ENCODE assay signal across 9 cellular contexts in genomic region chr3:196202516-196202970, GRCh38. TPM values are rescaled to one million over a fixed set of nuclear protein-coding genes. Genes with fewer than 3 reads are reported as not detected.
DNase-seq lines count a peak whose midpoint lies in the region; ATAC-seq and TF ChIP-seq lines count a peak whose summit lies in the region.
"Had no signal": no experiment of that assay in that cellular context is flagged by ENCODE, and none has a peak within 500 bp of the region (broad histone marks: within the 10 kb centered on the region; RNA-seq: fewer than 3 reads in every experiment).

No MANE protein-coding gene starts in this region.

- CTCF ChIA-PET in activated CD8-positive, alpha-beta memory T cell treated with anti-CD3 and anti-CD28 coated beads, Interleukin-2, amount 10 ng/mL, durations not matched to agents 7 days and 5 days (lab: Charles Lee) = no interaction called here

- H3K27ac Mint-ChIP-seq in activated T-helper 1 cell treated with anti-CD3 and anti-CD28 coated beads, Interleukin-12 subunit alpha, Interleukin-12 subunit beta, Interleukin-2, Interleukin-4 antibody, amounts not matched to agents 30 ng/mL and 10 ng/mL and 1 ng/mL, durations not matched to agents 14 hours and 24 hours and 36 hours = no peak overlapping the region
- no peak overlapping the region for H3K27ac Mint-ChIP-seq in activated CD8-positive, alpha-beta memory T cell treated with anti-CD3 and anti-CD28 coated beads, Interleukin-2, amount 10 ng/mL, durations not matched to agents 7 days and 5 days
- H3K27ac Mint-ChIP-seq: endodermal cell had no signal

- H3K27me3 ChIP-seq in NT2/D1 (ENCODE audit: insufficient read depth, insufficient read length) = peaks cover 6% of the 10 kb centered on the region
- peaks cover 0 to 5% (median 0%) of the 10 kb centered on the region in 7 donors for H3K27me3 ChIP-seq in spleen (replicated peaks in 1 of 7)

- TF ChIP-seq POLR2A in spleen (IDR thresholded peaks at IDR 0.05) = no peak

- H3K9ac ChIP-seq in NT2/D1 (ENCODE audit: insufficient read length, low read depth) = peak overlapping the region; percentile 64

- H3K27ac ChIP-seq in spleen = peak overlapping the region in 4 of 8 donors; percentile 64 to 79 (median 76)

- H3K4me1 Mint-ChIP-seq in activated T-helper 1 cell treated with anti-CD3 and anti-CD28 coated beads, Interleukin-12 subunit alpha, Interleukin-12 subunit beta, Interleukin-2, Interleukin-4 antibody, amounts not matched to agents 30 ng/mL and 10 ng/mL and 1 ng/mL, durations not matched to agents 14 hours and 24 hours and 36 hours (ENCODE audit: low read depth) = no peaks in the 10 kb centered on the region
- H3K4me1 Mint-ChIP-seq in activated CD8-positive, alpha-beta memory T cell treated with anti-CD3 and anti-CD28 coated beads, Interleukin-2, amount 10 ng/mL, durations not matched to agents 7 days and 5 days = peaks cover 9% of the 10 kb centered on the region
- H3K4me1 Mint-ChIP-seq: endodermal cell had no signal

- no peak overlapping the region for H3K4me3 Mint-ChIP-seq in activated T-helper 1 cell treated with anti-CD3 and anti-CD28 coated beads, Interleukin-12 subunit alpha, Interleukin-12 subunit beta, Interleukin-2, Interleukin-4 antibody, amounts not matched to agents 30 ng/mL and 10 ng/mL and 1 ng/mL, durations not matched to agents 14 hours and 24 hours and 36 hours
- H3K4me3 Mint-ChIP-seq in activated CD8-positive, alpha-beta memory T cell treated with anti-CD3 and anti-CD28 coated beads, Interleukin-2, amount 10 ng/mL, durations not matched to agents 7 days and 5 days = no peak overlapping the region
- H3K4me3 Mint-ChIP-seq: endodermal cell had no signal

- no peaks in the 10 kb centered on the region for H3K36me3 ChIP-seq in NT2/D1 (ENCODE audit: insufficient read depth, insufficient read length, low read length)
- no peaks in the 10 kb centered on the region for H3K36me3 ChIP-seq in spleen

- no peak for TF ChIP-seq CTCF in spleen (IDR thresholded peaks at IDR 0.05 in 8 of 11, conservative IDR thresholded peaks at IDR 0.05 in 3 of 11)

- no peaks in the 10 kb centered on the region for H3K36me3 Mint-ChIP-seq in activated T-helper 1 cell treated with anti-CD3 and anti-CD28 coated beads, Interleukin-12 subunit alpha, Interleukin-12 subunit beta, Interleukin-2, Interleukin-4 antibody, amounts not matched to agents 30 ng/mL and 10 ng/mL and 1 ng/mL, durations not matched to agents 14 hours and 24 hours and 36 hours (ENCODE audit: low read depth)
- H3K36me3 Mint-ChIP-seq in activated CD8-positive, alpha-beta memory T cell treated with anti-CD3 and anti-CD28 coated beads, Interleukin-2, amount 10 ng/mL, durations not matched to agents 7 days and 5 days = no peaks in the 10 kb centered on the region

- peaks cover 7% of the 10 kb centered on the region for H3K27me3 Mint-ChIP-seq in activated T-helper 1 cell treated with anti-CD3 and anti-CD28 coated beads, Interleukin-12 subunit alpha, Interleukin-12 subunit beta, Interleukin-2, Interleukin-4 antibody, amounts not matched to agents 30 ng/mL and 10 ng/mL and 1 ng/mL, durations not matched to agents 14 hours and 24 hours and 36 hours (ENCODE audit: insufficient read depth)
- peaks cover 32% of the 10 kb centered on the region for H3K27me3 Mint-ChIP-seq in activated CD8-positive, alpha-beta memory T cell treated with anti-CD3 and anti-CD28 coated beads, Interleukin-2, amount 10 ng/mL, durations not matched to agents 7 days and 5 days

- 32 to 77% (median 55%) methylated on average over 21 of the region's 21 CpGs for WGBS in spleen, 5 donors

- DNase-seq in NT2/D1 (ENCODE audit: low read depth, low spot score) (no peak), left ventricle myocardium superior (peak; percentile 66), spleen (peak; percentile 90)
- no peak for DNase-seq in activated T-helper 1 cell treated with anti-CD3 and anti-CD28 coated beads, Interleukin-12 subunit alpha, Interleukin-12 subunit beta, Interleukin-2, Interleukin-4 antibody, amounts not matched to agents 30 ng/mL and 10 ng/mL and 1 ng/mL, durations not matched to agents 14 hours and 24 hours and 36 hours (ENCODE audit: low spot score)
- no peak for DNase-seq in stimulated activated CD4-positive, alpha-beta T cell treated with anti-CD3 and anti-CD28 coated beads, Interleukin-2, amount 100 ng/mL, for 48 hours
- no peak for DNase-seq in activated CD8-positive, alpha-beta memory T cell treated with anti-CD3 and anti-CD28 coated beads, Interleukin-2, amount 10 ng/mL, durations not matched to agents 7 days and 5 days
- DNase-seq: endodermal cell had no signal

- H3K9me3 ChIP-seq in NT2/D1 (ENCODE audit: insufficient read depth, low read length) (no peaks in the 10 kb centered on the region), spleen (no peaks in the 10 kb centered on the region)

- H3K4me1 ChIP-seq in NT2/D1 (ENCODE audit: insufficient read depth, insufficient read length) (peaks cover 11% of the 10 kb centered on the region), spleen (peaks cover 0 to 46% (median 21%) of the 10 kb centered on the region in 6 donors)

- intact Hi-C loops in left ventricle myocardium superior (cut with micrococcal nuclease) = no loop called here
- intact Hi-C loops in spleen (cut with DNase I; ENCODE audit: low total_unique reads) = no loop called here
- intact Hi-C loops in activated T-helper 1 cell treated with anti-CD3 and anti-CD28 coated beads, Interleukin-12 subunit alpha, Interleukin-12 subunit beta, Interleukin-2, Interleukin-4 antibody, amounts not matched to agents 30 ng/mL and 10 ng/mL and 1 ng/mL, durations not matched to agents 14 hours and 24 hours and 36 hours (cut with micrococcal nuclease) = loop anchor here (10.0 kb wide), 1 partner anchor 518 kb away; no protein-coding TSS in a partner anchor

- ATAC-seq in GM21619 (IDR thresholded peaks at IDR 0.05; ENCODE audit: unreplicated experiment) (peak; percentile 66), left ventricle myocardium superior (peak; percentile 70), HG03139 (IDR thresholded peaks at IDR 0.05; ENCODE audit: unreplicated experiment) (no peak)
- ATAC-seq in activated CD8-positive, alpha-beta memory T cell treated with anti-CD3 and anti-CD28 coated beads, Interleukin-2, amount 10 ng/mL, durations not matched to agents 7 days and 5 days = no peak

- no peaks in the 10 kb centered on the region for H3K9me3 Mint-ChIP-seq in activated T-helper 1 cell treated with anti-CD3 and anti-CD28 coated beads, Interleukin-12 subunit alpha, Interleukin-12 subunit beta, Interleukin-2, Interleukin-4 antibody, amounts not matched to agents 30 ng/mL and 10 ng/mL and 1 ng/mL, durations not matched to agents 14 hours and 24 hours and 36 hours
- no peaks in the 10 kb centered on the region for H3K9me3 Mint-ChIP-seq in activated CD8-positive, alpha-beta memory T cell treated with anti-CD3 and anti-CD28 coated beads, Interleukin-2, amount 10 ng/mL, durations not matched to agents 7 days and 5 days (ENCODE audit: low read depth)
- H3K9me3 Mint-ChIP-seq: endodermal cell had no signal

- H3K4me3 ChIP-seq in NT2/D1 (ENCODE audit: insufficient read length, low read depth) = no peak overlapping the region
- H3K4me3 ChIP-seq in spleen = peak overlapping the region in 1 of 8 donors; percentile 38

RNA-seq across cellular contexts. Expression of gene ZDHHC19, which starts 8.7 kb away (rescaled TPM):
- total RNA-seq in left ventricle myocardium superior (not detected), spleen (10 to 100 TPM in 3 of 7 donors, 1 to 10 TPM in 3, under 1 TPM in 1; 0.79 to 44.6 (median 7.9) TPM)
- polyA plus RNA-seq in spleen = 10 to 100 TPM in 1 of 3 donors, 1 to 10 TPM in 2; 3.2 to 15.4 (median 6.2) TPM
- total RNA-seq in activated T-helper 1 cell treated with anti-CD3 and anti-CD28 coated beads, Interleukin-12 subunit alpha, Interleukin-12 subunit beta, Interleukin-2, Interleukin-4 antibody, amounts not matched to agents 30 ng/mL and 10 ng/mL and 1 ng/mL, durations not matched to agents 14 hours and 24 hours and 36 hours = 0.36 TPM in 1 of 2 replicates, not detected in the other
- total RNA-seq in activated CD8-positive, alpha-beta memory T cell treated with anti-CD3 and anti-CD28 coated beads, Interleukin-2, amount 10 ng/mL, durations not matched to agents 7 days and 5 days = not detected

RNA-seq across cellular contexts. Expression of gene SLC51A, which starts 13.8 kb away (rescaled TPM):
- total RNA-seq in left ventricle myocardium superior = not detected
- 10 to 100 TPM in 1 of 7 donors, 1 to 10 TPM in 6; 2.0 to 14.6 (median 4.1) TPM for total RNA-seq in spleen
- 1 to 10 TPM in 1 of 3 donors, under 1 TPM in 2; 0.30 to 1.1 (median 0.54) TPM for polyA plus RNA-seq in spleen
- not detected in 2 replicates for total RNA-seq in activated T-helper 1 cell treated with anti-CD3 and anti-CD28 coated beads, Interleukin-12 subunit alpha, Interleukin-12 subunit beta, Interleukin-2, Interleukin-4 antibody, amounts not matched to agents 30 ng/mL and 10 ng/mL and 1 ng/mL, durations not matched to agents 14 hours and 24 hours and 36 hours
- total RNA-seq in activated CD8-positive, alpha-beta memory T cell treated with anti-CD3 and anti-CD28 coated beads, Interleukin-2, amount 10 ng/mL, durations not matched to agents 7 days and 5 days = not detected

Comparison
In these comparisons a context has a peak if more than half of its experiments do, and no peak if none do; other contexts are left out.
1. ATAC-seq: peak in GM21619 (single experiment) and left ventricle myocardium superior (single experiment); none in HG03139 (single experiment) and activated CD8-positive, alpha-beta memory T cell treated with anti-CD3 and anti-CD28 coated beads, Interleukin-2, amount 10 ng/mL, durations not matched to agents 7 days and 5 days (single experiment).
2. DNase-seq: peak in left ventricle myocardium superior (single experiment) and spleen (single experiment); none in NT2/D1 (single experiment), activated T-helper 1 cell treated with anti-CD3 and anti-CD28 coated beads, Interleukin-12 subunit alpha, Interleukin-12 subunit beta, Interleukin-2, Interleukin-4 antibody, amounts not matched to agents 30 ng/mL and 10 ng/mL and 1 ng/mL, durations not matched to agents 14 hours and 24 hours and 36 hours (single experiment), stimulated activated CD4-positive, alpha-beta T cell treated with anti-CD3 and anti-CD28 coated beads, Interleukin-2, amount 100 ng/mL, for 48 hours (0 of 2) and activated CD8-positive, alpha-beta memory T cell treated with anti-CD3 and anti-CD28 coated beads, Interleukin-2, amount 10 ng/mL, durations not matched to agents 7 days and 5 days (single experiment).